11 cellular contexts compared by ENCODE assay signal in genomic region chr18:63617049-63617995, GRCh38. TPM values are rescaled to one million over a fixed set of nuclear protein-coding genes. Genes with fewer than 3 reads are reported as not detected.
DNase-seq lines count a peak whose midpoint lies in the region; ATAC-seq and TF ChIP-seq lines count a peak whose summit lies in the region.
"Had no signal": no experiment of that assay in that cellular context is flagged by ENCODE, and none has a peak within 500 bp of the region (broad histone marks: within the 10 kb centered on the region; RNA-seq: fewer than 3 reads in every experiment).

No MANE protein-coding gene starts in this region.

- H3K4me3 ChIP-seq in GM12865 (ENCODE audit: low read depth, low read length): no peak overlapping the region

- peak; percentile 72 for ATAC-seq in GM21447 (IDR thresholded peaks at IDR 0.05; ENCODE audit: unreplicated experiment)
- peak; percentile 76 for ATAC-seq in HG03175 (IDR thresholded peaks at IDR 0.05; ENCODE audit: unreplicated experiment)

- no peak for TF ChIP-seq CTCF in GM12865 (IDR thresholded peaks at IDR 0.05; ENCODE audit: insufficient read depth, low read depth, low read length, missing control alignments)

- H3K27ac ChIP-seq in substantia nigra (ENCODE audit: low read depth, low read length, poor library complexity, severe bottlenecking): no peak overlapping the region
- H3K27ac ChIP-seq: parathyroid adenoma had no signal

- DNase-seq in GM12865 (ENCODE audit: low read depth) (peak; percentile 18), NCI-H510A (lab: John Stamatoyannopoulos, UW) (peak; percentile 80), GF-D8 (lab: John Stamatoyannopoulos, UW) (no peak), foreskin melanocyte (no peak), G401 (ENCODE audit: low spot score) (no peak), substantia nigra (lab: John Stamatoyannopoulos, UW) (no peak)
- DNase-seq: activated naive CD8-positive, alpha-beta T cell treated with anti-CD3 and anti-CD28 coated beads for 36 hours; islet precursor cell had no signal

- in situ Hi-C loops in G401 (cut with HindIII; ENCODE audit: low sequenced_read_pairs): no loop called here

RNA-seq across cellular contexts. Expression of gene SERPINB4, which starts 26.7 kb away (rescaled TPM):
- total RNA-seq in G401 (2014; rRNA removed; shearing (Covaris generic)): not detected in 2 replicates
- total RNA-seq: activated naive CD8-positive, alpha-beta T cell treated with anti-CD3 and anti-CD28 coated beads for 36 hours had no signal

RNA-seq across cellular contexts. Expression of gene SERPINB13, which starts 30.2 kb away (rescaled TPM):
- not detected in 2 replicates for total RNA-seq in G401 (2014; rRNA removed; shearing (Covaris generic))
- total RNA-seq: activated naive CD8-positive, alpha-beta T cell treated with anti-CD3 and anti-CD28 coated beads for 36 hours had no signal

RNA-seq across cellular contexts. Expression of gene SERPINB3, which starts 44.4 kb away (rescaled TPM):
- not detected in 2 replicates for total RNA-seq in G401 (2014; rRNA removed; shearing (Covaris generic))
- total RNA-seq: activated naive CD8-positive, alpha-beta T cell treated with anti-CD3 and anti-CD28 coated beads for 36 hours had no signal

Comparison
In these comparisons a context has a peak if more than half of its experiments do, and no peak if none do; other contexts are left out.
1. DNase-seq: peak in GM12865 (single experiment) and NCI-H510A (single experiment); none in GF-D8 (single experiment), foreskin melanocyte (single experiment), G401 (single experiment) and substantia nigra (0 of 49).